17 cellular contexts compared by ENCODE assay signal in the genomic region with DNA sequence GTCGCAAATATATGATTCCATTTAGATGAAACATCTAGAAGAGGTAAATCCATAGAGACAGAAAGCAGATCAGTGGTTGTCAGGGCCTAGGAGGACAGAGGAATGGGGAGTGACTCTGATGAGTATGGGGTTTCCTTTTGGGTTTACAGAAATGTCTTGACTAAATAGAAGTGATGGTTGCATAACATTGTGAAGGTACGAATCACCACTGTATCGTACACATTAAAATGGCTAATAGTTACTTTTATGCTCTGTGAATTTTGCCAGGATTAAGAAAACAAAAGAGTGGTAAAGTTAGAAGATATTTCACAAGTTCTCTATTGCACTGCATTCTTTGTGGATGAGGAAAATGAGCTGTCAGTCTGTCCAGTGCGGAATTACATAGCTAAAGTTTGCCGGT.
DNase-seq lines count a peak whose midpoint lies in the region; ATAC-seq and TF ChIP-seq lines count a peak whose summit lies in the region.
"Had no signal": no experiment of that assay in that cellular context is flagged by ENCODE, and none has a peak within 500 bp of the region (broad histone marks: within the 10 kb centered on the region; RNA-seq: fewer than 3 reads in every experiment).

No MANE protein-coding gene starts in this region.

- H3K27me3 ChIP-seq in MM.1S (replicated peaks; ENCODE audit: insufficient read depth, low read length) = no peaks in the 10 kb centered on the region
- no peaks in the 10 kb centered on the region for H3K27me3 ChIP-seq in osteoblast (ENCODE audit: insufficient read depth, low read length)
- H3K27me3 ChIP-seq in left ventricle myocardium inferior (ENCODE audit: low read depth) = peaks cover 59% of the 10 kb centered on the region
- H3K27me3 ChIP-seq in body of pancreas = no peaks in the 10 kb centered on the region
- no peaks in the 10 kb centered on the region for H3K27me3 ChIP-seq in H7 (ENCODE audit: control insufficient read depth, insufficient read depth, low read length)
- H3K27me3 ChIP-seq: BLaER1, dorsolateral prefrontal cortex had no signal

- H3K79me2 ChIP-seq in MM.1S (ENCODE audit: low read length) = no peaks in the 10 kb centered on the region
- no peaks in the 10 kb centered on the region for H3K79me2 ChIP-seq in osteoblast (ENCODE audit: insufficient read depth, low read length)

- H3K27ac ChIP-seq in MM.1S (ENCODE audit: low read length) (peak overlapping the region; percentile 95; the same call in 1 of the 2 replicates), osteoblast (ENCODE audit: low read depth, low read length) (peak overlapping the region; percentile 69), left ventricle myocardium inferior (replicated peaks) (no peak overlapping the region), body of pancreas (no peak overlapping the region)
- H3K27ac ChIP-seq: BLaER1, dorsolateral prefrontal cortex had no signal

- H3F3A ChIP-seq in MM.1S (ENCODE audit: insufficient read depth, low read length) = peaks cover 43% of the 10 kb centered on the region

- H3K9ac ChIP-seq in MM.1S (ENCODE audit: low read length) = no peak overlapping the region
- H3K9ac ChIP-seq: BLaER1 had no signal

- no peaks in the 10 kb centered on the region for H3K36me3 ChIP-seq in MM.1S (replicated peaks; ENCODE audit: insufficient read depth, low read length)
- no peaks in the 10 kb centered on the region for H3K36me3 ChIP-seq in osteoblast (ENCODE audit: insufficient read depth, low read length)
- H3K36me3 ChIP-seq in left ventricle myocardium inferior = no peaks in the 10 kb centered on the region
- no peaks in the 10 kb centered on the region for H3K36me3 ChIP-seq in body of pancreas (replicated peaks in 1 of 2; ENCODE audit: insufficient read depth in 1 of 2, low read depth in 2 of 2)
- H3K36me3 ChIP-seq in H7 (replicated peaks; ENCODE audit: control insufficient read depth, insufficient read depth, low read length) = no peaks in the 10 kb centered on the region
- H3K36me3 ChIP-seq: BLaER1 had no signal

- WGBS in body of pancreas, 2 donors = 82 to 85% methylated on average over 5 of the region's 5 CpGs

- H2AFZ ChIP-seq in MM.1S (ENCODE audit: low read length) (no peak overlapping the region; the same call in 1 of the 2 replicates), osteoblast (ENCODE audit: low read length) (peak overlapping the region; percentile 74)

- H4K20me1 ChIP-seq in MM.1S (ENCODE audit: insufficient read depth, low read length) (no peaks in the 10 kb centered on the region), osteoblast (ENCODE audit: insufficient read depth, low read length) (no peaks in the 10 kb centered on the region)
- H4K20me1 ChIP-seq: BLaER1 had no signal

- H3K4me2 ChIP-seq in MM.1S (ENCODE audit: low read depth, low read length) (peak overlapping the region; percentile 66; the same call in 1 of the 2 replicates), osteoblast (ENCODE audit: insufficient read depth, low read length) (peak overlapping the region; percentile 40)
- H3K4me2 ChIP-seq: BLaER1 had no signal

- H3K9me3 ChIP-seq in MM.1S (replicated peaks; ENCODE audit: insufficient read depth, low read length) (no peaks in the 10 kb centered on the region), osteoblast (ENCODE audit: low read depth, low read length) (no peaks in the 10 kb centered on the region), left ventricle myocardium inferior (replicated peaks) (no peaks in the 10 kb centered on the region), body of pancreas (no peaks in the 10 kb centered on the region)
- H3K9me3 ChIP-seq: BLaER1 had no signal

- no peaks in the 10 kb centered on the region for H3K9me2 ChIP-seq in MM.1S (replicated peaks; ENCODE audit: insufficient read depth, low read length)

- intact Hi-C loops in left ventricle myocardium inferior (cut with micrococcal nuclease) = no loop called here
- intact Hi-C loops in body of pancreas (cut with DNase I) = no loop called here

- no peak for ATAC-seq in body of pancreas
- ATAC-seq: activated T-cell treated with anti-CD3 and anti-CD28 coated beads, Interleukin-2, amount 50 U/mL, for 72 hours had no signal

- no peak for TF ChIP-seq POLR2A in body of pancreas (IDR thresholded peaks at IDR 0.05)

- DNase-seq in AG10803 (ENCODE audit: low read depth) = peak; percentile 87
- no peak for DNase-seq in MM.1S
- peak; percentile 55 for DNase-seq in choroid plexus epithelial cell (ENCODE audit: low read depth)
- peak; percentile 26 for DNase-seq in osteoblast (ENCODE audit: insufficient read length, low spot score, missing footprints)
- DNase-seq in left ventricle myocardium inferior = no peak
- DNase-seq in body of pancreas = no peak
- no peak for DNase-seq in NOMO-1 treated with DMSO at 0.1 percent for 48 hours (lab: John Stamatoyannopoulos, UW; ENCODE audit: unreplicated experiment)
- DNase-seq in H7 = no peak
- DNase-seq: activated CD4-positive, alpha-beta T cell treated with anti-CD3 and anti-CD28 coated beads, Interleukin-2, amount 50 U/mL, for 4 hours; activated T-cell treated with anti-CD3 and anti-CD28 coated beads, Interleukin-2, amount 50 U/mL, for 72 hours; amygdala; DND-41; dorsolateral prefrontal cortex; NCI-H2029 treated with DMSO at 0.1 percent for 48 hours; NCI-H748 treated with DMSO at 0.1 percent for 48 hours; Right ventricle myocardium superior had no signal

- peaks cover 48% of the 10 kb centered on the region for H3K4me1 ChIP-seq in MM.1S (ENCODE audit: low read length)
- peaks cover 18% of the 10 kb centered on the region for H3K4me1 ChIP-seq in osteoblast (ENCODE audit: insufficient read depth, low read length)
- H3K4me1 ChIP-seq in left ventricle myocardium inferior = no peaks in the 10 kb centered on the region
- peaks cover 11% of the 10 kb centered on the region for H3K4me1 ChIP-seq in body of pancreas

- TF ChIP-seq CTCF in AG10803 (conservative IDR thresholded peaks at IDR 0.05; ENCODE audit: low read length) (no peak), MM.1S (IDR thresholded peaks at IDR 0.05; ENCODE audit: low read length) (no peak), choroid plexus epithelial cell (conservative IDR thresholded peaks at IDR 0.05; ENCODE audit: low read depth, low read length) (no peak), osteoblast (IDR thresholded peaks at IDR 0.05; ENCODE audit: extremely low read depth, low read depth, low read length) (no peak), left ventricle myocardium inferior (IDR thresholded peaks at IDR 0.05; ENCODE audit: borderline replicate concordance) (no peak), body of pancreas (IDR thresholded peaks at IDR 0.05) (no peak)

- H3K4me3 ChIP-seq in AG10803 (ENCODE audit: low read length) (no peak overlapping the region), MM.1S (ENCODE audit: low read length) (no peak overlapping the region), choroid plexus epithelial cell (ENCODE audit: low read depth, low read length) (no peak overlapping the region), osteoblast (ENCODE audit: insufficient read depth, low read length) (no peak overlapping the region), left ventricle myocardium inferior (no peak overlapping the region), body of pancreas (no peak overlapping the region), H7 (ENCODE audit: insufficient read depth, low read depth, low read length) (no peak overlapping the region)
- H3K4me3 ChIP-seq: BLaER1, dorsolateral prefrontal cortex had no signal

Comparison
In these comparisons a context has a peak if more than half of its experiments do, and no peak if none do; other contexts are left out.
1. DNase-seq: peak in AG10803 (single experiment), choroid plexus epithelial cell (single experiment) and osteoblast (single experiment); none in MM.1S (single experiment), left ventricle myocardium inferior (single experiment), body of pancreas (0 of 4), NOMO-1 treated with DMSO at 0.1 percent for 48 hours (single experiment) and H7 (single experiment).
2. H3K27ac ChIP-seq: peak in MM.1S (single experiment) and osteoblast (single experiment); none in left ventricle myocardium inferior (single experiment) and body of pancreas (0 of 4).